Comparison of ENCODE assay signal across 10 cellular contexts in the genomic region with DNA sequence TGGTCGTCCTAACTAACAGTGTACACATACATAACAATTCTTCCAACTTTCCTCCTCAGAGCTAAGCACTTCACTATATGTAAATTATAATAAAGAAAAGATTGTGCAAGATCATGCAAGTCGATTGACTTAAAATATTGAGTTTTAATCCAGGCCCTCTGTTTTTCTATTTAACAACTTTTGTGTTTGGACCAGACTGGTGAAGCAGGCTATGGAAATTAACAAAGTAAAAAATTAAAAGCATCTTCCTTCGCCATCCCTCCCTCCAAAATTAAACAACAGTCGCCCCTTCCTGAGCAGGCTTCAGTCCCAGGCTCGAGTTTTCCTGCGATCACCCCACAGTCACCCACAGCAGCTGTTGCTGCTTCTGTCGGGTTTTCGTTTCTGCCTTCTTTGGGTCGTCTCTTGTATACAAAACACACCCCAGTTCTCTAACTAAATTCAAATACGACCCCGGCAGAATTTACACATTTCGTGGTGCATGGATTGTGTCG. TPM values are rescaled to one million over a fixed set of nuclear protein-coding genes. Genes with fewer than 3 reads are reported as not detected.
A peak's percentile ranks its signal among the peaks of the same experiment; 100 is the strongest.
DNase-seq lines count a peak whose midpoint lies in the region; ATAC-seq, FAIRE-seq and TF ChIP-seq lines count a peak whose summit lies in the region.
"Had no signal": no experiment of that assay in that cellular context is flagged by ENCODE, and none has a peak within 500 bp of the region (broad histone marks: within the 10 kb centered on the region; RNA-seq: fewer than 3 reads in every experiment).

No MANE protein-coding gene starts in this region.

- intact Hi-C loops in sciatic nerve (cut with DNase I) = no loop called here

- no peaks in the 10 kb centered on the region for H3K36me3 Mint-ChIP-seq in stimulated activated naive CD8-positive, alpha-beta T cell treated with anti-CD3 and anti-CD28 coated beads, Interleukin-15, Interleukin-2, amounts not matched to agents 100 ng/mL and 50 ng/mL, for 24 hours (ENCODE audit: low read depth)
- H3K36me3 Mint-ChIP-seq in chondrocyte (ENCODE audit: low read depth) = no peaks in the 10 kb centered on the region
- H3K36me3 Mint-ChIP-seq in naive thymus-derived CD8-positive, alpha-beta T cell = no peaks in the 10 kb centered on the region
- H3K36me3 Mint-ChIP-seq in endothelial cell (ENCODE audit: low read depth, unreplicated experiment) = peaks cover 7% of the 10 kb centered on the region

- no peaks in the 10 kb centered on the region for H3K9me3 Mint-ChIP-seq in stimulated activated naive CD8-positive, alpha-beta T cell treated with anti-CD3 and anti-CD28 coated beads, Interleukin-15, Interleukin-2, amounts not matched to agents 100 ng/mL and 50 ng/mL, for 24 hours
- H3K9me3 Mint-ChIP-seq in chondrocyte (ENCODE audit: low read depth) (no peaks in the 10 kb centered on the region), endothelial cell (ENCODE audit: unreplicated experiment) (no peaks in the 10 kb centered on the region)
- H3K9me3 Mint-ChIP-seq in naive thymus-derived CD8-positive, alpha-beta T cell = no peaks in the 10 kb centered on the region

- TF ChIP-seq CTCF in chondrocyte (IDR thresholded peaks at IDR 0.05) = no peak
- no peak for TF ChIP-seq CTCF in endothelial cell (IDR thresholded peaks at IDR 0.05; ENCODE audit: unreplicated experiment)

- H3K4me3 Mint-ChIP-seq in stimulated activated naive CD8-positive, alpha-beta T cell treated with anti-CD3 and anti-CD28 coated beads, Interleukin-15, Interleukin-2, amounts not matched to agents 100 ng/mL and 50 ng/mL, for 24 hours = peak overlapping the region; percentile 80
- peak overlapping the region; percentile 52 for H3K4me3 Mint-ChIP-seq in chondrocyte (ENCODE audit: unreplicated experiment)
- peak overlapping the region; percentile 80 to 94 (median 86) for H3K4me3 Mint-ChIP-seq in naive thymus-derived CD8-positive, alpha-beta T cell
- H3K4me3 Mint-ChIP-seq in endothelial cell (ENCODE audit: unreplicated experiment) = no peak overlapping the region

- TF ChIP-seq POLR2A in GM12892 (IDR thresholded peaks at IDR 0.05; ENCODE audit: low read depth, low read length) = no peak

- no peak overlapping the region for H3K27ac Mint-ChIP-seq in stimulated activated naive CD8-positive, alpha-beta T cell treated with anti-CD3 and anti-CD28 coated beads, Interleukin-15, Interleukin-2, amounts not matched to agents 100 ng/mL and 50 ng/mL, for 24 hours
- H3K27ac Mint-ChIP-seq in chondrocyte (ENCODE audit: unreplicated experiment) (no peak overlapping the region), endothelial cell (ENCODE audit: unreplicated experiment) (no peak overlapping the region)
- no peak overlapping the region for H3K27ac Mint-ChIP-seq in naive thymus-derived CD8-positive, alpha-beta T cell

- peaks cover 83% of the 10 kb centered on the region for H3K27me3 Mint-ChIP-seq in stimulated activated naive CD8-positive, alpha-beta T cell treated with anti-CD3 and anti-CD28 coated beads, Interleukin-15, Interleukin-2, amounts not matched to agents 100 ng/mL and 50 ng/mL, for 24 hours
- H3K27me3 Mint-ChIP-seq in chondrocyte (ENCODE audit: low read depth) = peaks cover 67% of the 10 kb centered on the region
- H3K27me3 Mint-ChIP-seq in naive thymus-derived CD8-positive, alpha-beta T cell = peaks cover 30 to 92% (median 63%) of the 10 kb centered on the region in 5 donors
- H3K27me3 Mint-ChIP-seq in endothelial cell (ENCODE audit: unreplicated experiment) = peaks cover 43% of the 10 kb centered on the region

- H3K4me1 Mint-ChIP-seq in stimulated activated naive CD8-positive, alpha-beta T cell treated with anti-CD3 and anti-CD28 coated beads, Interleukin-15, Interleukin-2, amounts not matched to agents 100 ng/mL and 50 ng/mL, for 24 hours (ENCODE audit: low read depth) = peaks cover 29% of the 10 kb centered on the region
- H3K4me1 Mint-ChIP-seq in chondrocyte (ENCODE audit: low read depth) (peaks cover 24% of the 10 kb centered on the region), endothelial cell (ENCODE audit: unreplicated experiment) (peaks cover 19% of the 10 kb centered on the region)
- peaks cover 7 to 43% (median 35%) of the 10 kb centered on the region in 4 donors for H3K4me1 Mint-ChIP-seq in naive thymus-derived CD8-positive, alpha-beta T cell

- DNase-seq in stimulated activated naive CD8-positive, alpha-beta T cell treated with anti-CD3 and anti-CD28 coated beads, Interleukin-15, Interleukin-2, amounts not matched to agents 100 U/mL and 50 U/mL, for 24 hours = no peak
- DNase-seq in chondrocyte (ENCODE audit: low spot score) = no peak
- DNase-seq in naive thymus-derived CD8-positive, alpha-beta T cell = no peak
- no peak for DNase-seq in sciatic nerve (ENCODE audit: low spot score)
- DNase-seq in GM12892 (ENCODE audit: insufficient read length) = no peak
- no peak for DNase-seq in endothelial cell (ENCODE audit: low spot score)

- POLR2A ChIA-PET in naive thymus-derived CD8-positive, alpha-beta T cell (lab: Charles Lee) = no interaction called here

- FAIRE-seq in GM12892 (lab: Jason Lieb, UNC) = no peak
- FAIRE-seq: H54 had no signal

- no peak for ATAC-seq in stimulated activated naive CD8-positive, alpha-beta T cell treated with anti-CD3 and anti-CD28 coated beads, Interleukin-15, Interleukin-2, amounts not matched to agents 100 U/mL and 50 U/mL, for 24 hours
- ATAC-seq in naive thymus-derived CD8-positive, alpha-beta T cell = no peak
- ATAC-seq in sciatic nerve (no peak), GM18511 (IDR thresholded peaks at IDR 0.05; ENCODE audit: unreplicated experiment) (no peak)

RNA-seq across cellular contexts. Expression of a gene that starts 4.7 kb away (rescaled TPM):
- total RNA-seq in chondrocyte (0.08 to 0.22 TPM in 2 of 3 replicates, not detected in the other), sciatic nerve (1.1 TPM), endothelial cell (ENCODE audit: unreplicated experiment) (not detected)
- not detected for total RNA-seq in naive thymus-derived CD8-positive, alpha-beta T cell
- not detected for polyA plus RNA-seq in naive thymus-derived CD8-positive, alpha-beta T cell
- not detected for polyA plus RNA-seq in GM12892 (2012; ENCODE audit: missing spikeins)
- total RNA-seq: dermis microvascular lymphatic vessel endothelial cell had no signal
